In the genomic region with DNA sequence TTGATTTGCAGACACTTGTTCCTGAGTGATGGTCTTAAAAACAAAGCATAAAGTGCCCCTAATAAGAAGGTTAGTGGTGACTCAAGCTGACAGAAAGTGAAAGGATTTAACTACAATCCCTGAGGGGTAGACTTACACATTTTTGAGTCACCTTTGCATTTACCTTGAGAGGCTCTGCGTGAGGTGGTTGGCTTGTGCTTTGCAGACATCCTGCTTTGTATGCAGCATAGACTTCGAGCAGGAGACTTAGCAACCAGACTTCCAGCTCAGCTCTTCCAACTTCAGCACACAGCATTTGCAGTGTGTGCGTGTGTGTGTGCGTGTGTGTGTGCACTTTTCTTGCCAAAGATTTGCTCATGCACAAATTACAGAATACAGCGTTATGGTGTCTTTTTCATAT, we compare ENCODE assay signal across 12 cellular contexts.
DNase-seq lines count a peak whose midpoint lies in the region; ATAC-seq lines count a peak whose summit lies in the region.
"Had no signal": no experiment of that assay in that cellular context is flagged by ENCODE, and none has a peak within 500 bp of the region (broad histone marks: within the 10 kb centered on the region; RNA-seq: fewer than 3 reads in every experiment).

No MANE protein-coding gene starts in this region.

- no peak overlapping the region for H3K4me3 ChIP-seq in MG63
- H3K4me3 ChIP-seq: ascending aorta had no signal

- peak; percentile 7 for DNase-seq in fibroblast of peridontal ligament (ENCODE audit: extremely low read depth)
- DNase-seq in MG63, result no peak
- DNase-seq in NOMO-1 treated with DMSO at 0.1 percent for 48 hours (lab: John Stamatoyannopoulos, UW; ENCODE audit: unreplicated experiment), result no peak
- no peak for DNase-seq in GM03348 (ENCODE audit: low spot score)
- DNase-seq: DMS53; stimulated activated CD4-positive, alpha-beta T cell treated with anti-CD3 and anti-CD28 coated beads, Interleukin-2, amount 100 ng/mL, for 48 hours; T-helper 9 cell had no signal

- H3K27me3 ChIP-seq in MG63, result no peaks in the 10 kb centered on the region
- H3K27me3 ChIP-seq: ascending aorta had no signal

- ATAC-seq in GM18520 (IDR thresholded peaks at IDR 0.05; ENCODE audit: unreplicated experiment) (peak; percentile 79), GM21423 (IDR thresholded peaks at IDR 0.05; ENCODE audit: unreplicated experiment) (peak; percentile 78), HG03280 (IDR thresholded peaks at IDR 0.05; ENCODE audit: unreplicated experiment) (peak; percentile 81), GM19328 (IDR thresholded peaks at IDR 0.05; ENCODE audit: unreplicated experiment) (no peak)

- H3K9me3 ChIP-seq in MG63, result no peaks in the 10 kb centered on the region
- H3K9me3 ChIP-seq: ascending aorta had no signal

- H3K36me3 ChIP-seq in MG63, result no peaks in the 10 kb centered on the region
- H3K36me3 ChIP-seq: ascending aorta had no signal
